In genomic region chr11:114762437-114762836, GRCh38 we compare ENCODE assay signal across 7 cellular contexts.
DNase-seq lines count a peak whose midpoint lies in the region; ATAC-seq and TF ChIP-seq lines count a peak whose summit lies in the region.

No MANE protein-coding gene starts in this region.

- ATAC-seq in right cardiac atrium (peak; percentile 85 to 92), GM19467 (IDR thresholded peaks at IDR 0.05; ENCODE audit: unreplicated experiment) (no peak)

- H3K27ac ChIP-seq in right cardiac atrium (ENCODE audit: low read length) (no peak overlapping the region), sigmoid colon (no peak overlapping the region)

- no peaks in the 10 kb centered on the region for H3K36me3 ChIP-seq in sigmoid colon

- intact Hi-C loops in right cardiac atrium (cut with DNase I), result loop anchor here (2.0 to 5.0 kb wide), 3 partner anchors 420 to 425 kb away; no protein-coding TSS in a partner anchor
- intact Hi-C loops in sigmoid colon (cut with DNase I), result loop anchor here (1.0 kb wide), 1 partner anchor 422 kb away; no protein-coding TSS in a partner anchor

- H3K4me3 ChIP-seq in right cardiac atrium (ENCODE audit: low read length), result no peak overlapping the region
- H3K4me3 ChIP-seq in sigmoid colon, result no peak overlapping the region

- peak in 3 of 4 experiments; percentile 46 to 77 (median 71) for TF ChIP-seq CTCF in sigmoid colon (IDR thresholded peaks at IDR 0.05)

- H3K4me1 ChIP-seq in right cardiac atrium (ENCODE audit: control insufficient read depth, insufficient read depth, low read length) (no peaks in the 10 kb centered on the region), sigmoid colon (no peaks in the 10 kb centered on the region)

- TF ChIP-seq POLR2A in sigmoid colon (IDR thresholded peaks at IDR 0.05), result no peak

- 3% methylated on average over 4 of the region's 4 CpGs for WGBS in right cardiac atrium
- WGBS in sigmoid colon, 2 donors, result 2% methylated on average over 4 of the region's 4 CpGs

- H3K9me3 ChIP-seq in right cardiac atrium (ENCODE audit: control insufficient read depth, low read length) (no peaks in the 10 kb centered on the region), sigmoid colon (no peaks in the 10 kb centered on the region)

- DNase-seq in GM04503 (ENCODE audit: low read depth) (peak; percentile 10), NCI-H146 (lab: John Stamatoyannopoulos, UW) (peak; percentile 85), amniotic epithelial cell (ENCODE audit: low read depth) (peak; percentile 62), right cardiac atrium (peak; percentile 61 to 87 (median 86)), sigmoid colon (peak; percentile 80)
- DNase-seq in activated CD4-positive, CD25-positive, alpha-beta regulatory T cell (lab: John Stamatoyannopoulos, UW), result no peak

- TF ChIP-seq EP300 in sigmoid colon (IDR thresholded peaks at IDR 0.05), result no peak

- H3K27me3 ChIP-seq in right cardiac atrium (ENCODE audit: control insufficient read depth, insufficient read depth) (no peaks in the 10 kb centered on the region), sigmoid colon (no peaks in the 10 kb centered on the region)

Comparison
In these comparisons a context has a peak if more than half of its experiments do, and no peak if none do; other contexts are left out.
1. DNase-seq: peak in GM04503 (single experiment), NCI-H146 (single experiment), amniotic epithelial cell (single experiment), right cardiac atrium (3 of 3) and sigmoid colon (single experiment); none in activated CD4-positive, CD25-positive, alpha-beta regulatory T cell (0 of 4).